Comparison of ENCODE assay signal across 20 cellular contexts in the genomic region with DNA sequence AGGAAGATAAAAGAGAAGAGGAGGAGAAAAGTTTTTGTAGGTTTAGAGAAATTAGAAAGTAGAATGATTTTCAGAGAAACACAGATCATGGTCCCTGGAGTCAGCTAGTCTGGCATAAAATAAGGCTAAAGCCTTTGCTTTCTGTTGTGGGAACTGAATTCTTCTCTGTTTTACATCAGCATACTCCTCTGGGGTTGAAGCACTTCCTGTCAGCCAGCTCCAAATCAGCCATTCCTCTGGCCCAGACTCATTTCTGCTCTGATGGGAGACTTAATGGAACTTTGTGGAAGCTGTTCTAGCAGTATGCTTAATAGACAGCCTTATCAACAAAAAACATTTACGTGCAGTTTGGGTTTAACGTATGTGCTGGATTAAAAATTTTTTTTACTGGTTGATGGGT.
DNase-seq lines count a peak whose midpoint lies in the region; ATAC-seq and TF ChIP-seq lines count a peak whose summit lies in the region.
"Had no signal": no experiment of that assay in that cellular context is flagged by ENCODE, and none has a peak within 500 bp of the region (broad histone marks: within the 10 kb centered on the region; RNA-seq: fewer than 3 reads in every experiment).

No MANE protein-coding gene starts in this region.

- TF ChIP-seq CTCF in fibroblast of pulmonary artery (IDR thresholded peaks at IDR 0.05; ENCODE audit: low read length, missing control alignments) (no peak), PC-3 (conservative IDR thresholded peaks at IDR 0.05; ENCODE audit: low read depth, low read length) (no peak)

- DNase-seq in AG20443 (ENCODE audit: low spot score) = peak; percentile 49
- peak; percentile 60 for DNase-seq in fibroblast of pulmonary artery (ENCODE audit: low read depth)
- DNase-seq in myocyte (ENCODE audit: low read depth) = peak; percentile 4
- DNase-seq in PC-3 = no peak
- DNase-seq in activated CD4-positive, CD25-positive, alpha-beta regulatory T cell treated with anti-CD3 and anti-CD28 coated beads, Interleukin-2, amount 50 U/mL, for 72 hours = no peak
- DNase-seq in NCI-H82 (lab: John Stamatoyannopoulos, UW) = no peak
- DNase-seq in cerebellar cortex (ENCODE audit: low spot score) = no peak
- DNase-seq: activated CD8-positive, alpha-beta T cell treated with anti-CD3 and anti-CD28 coated beads, Interleukin-2, amount 10 ng/mL, durations not matched to agents 7 days and 5 days; activated T-cell treated with anti-CD3 and anti-CD28 coated beads, Interleukin-2, amount 50 U/mL, for 72 hours; CD8-positive, alpha-beta memory T cell; KG1; MV-4-11; NCI-H187; psoas muscle; stimulated activated CD8-positive, alpha-beta memory T cell treated with anti-CD3 and anti-CD28 coated beads, Interleukin-4, amount 100 ng/mL, for 48 hours; T1000 had no signal

- H2AFZ ChIP-seq in PC-3 (ENCODE audit: low read length) = no peak overlapping the region
- H2AFZ ChIP-seq: neural progenitor cell had no signal

- no peaks in the 10 kb centered on the region for H3K9me2 ChIP-seq in PC-3 (replicated peaks; ENCODE audit: low read length)

- no TSS peak for BruUV-seq in PC-3 (replicated peaks; lab: Mats Ljungman, UMichigan)

- H3K9ac ChIP-seq in PC-3 (ENCODE audit: low read length) = no peak overlapping the region
- H3K9ac ChIP-seq: neural progenitor cell had no signal

- no peaks in the 10 kb centered on the region for H3K27me3 ChIP-seq in PC-3 (ENCODE audit: low read length)
- H3K27me3 ChIP-seq: esophagus muscularis mucosa, neural progenitor cell, vagina had no signal

- no peaks in the 10 kb centered on the region for H3K9me3 ChIP-seq in PC-3 (ENCODE audit: low read length)
- H3K9me3 ChIP-seq: esophagus muscularis mucosa, psoas muscle, vagina had no signal

- no peak overlapping the region for H3K27ac ChIP-seq in PC-3 (ENCODE audit: low read length)
- H3K27ac ChIP-seq: esophagus muscularis mucosa, neural progenitor cell, psoas muscle, vagina had no signal

- H3K4me2 ChIP-seq in PC-3 (ENCODE audit: low read length) = no peak overlapping the region
- H3K4me2 ChIP-seq: neural progenitor cell had no signal

- H3K4me1 ChIP-seq in PC-3 (ENCODE audit: insufficient read depth, low read length) = no peaks in the 10 kb centered on the region
- H3K4me1 ChIP-seq: neural progenitor cell, psoas muscle, vagina had no signal

- ATAC-seq in SK-N-SH treated with all-trans-retinoic acid at 6 μM for 48 hours (peak; percentile 74), PC-3 (no peak)
- ATAC-seq: activated CD8-positive, alpha-beta T cell treated with anti-CD3 and anti-CD28 coated beads, Interleukin-2, amount 10 ng/mL, durations not matched to agents 7 days and 5 days; activated T-cell treated with anti-CD3 and anti-CD28 coated beads, Interleukin-2, amount 50 U/mL, for 72 hours; psoas muscle had no signal

- H4K20me1 ChIP-seq in PC-3 (ENCODE audit: low read length) = no peaks in the 10 kb centered on the region

- no peaks in the 10 kb centered on the region for H3F3A ChIP-seq in PC-3 (ENCODE audit: low read length, unreplicated experiment)

- no peak overlapping the region for H3K4me3 ChIP-seq in fibroblast of pulmonary artery (replicated peaks; ENCODE audit: low read depth, low read length)
- H3K4me3 ChIP-seq in PC-3 (ENCODE audit: low read length) = no peak overlapping the region
- H3K4me3 ChIP-seq: esophagus muscularis mucosa, neural progenitor cell, psoas muscle, vagina had no signal

- POLR2A ChIA-PET in PC-3 (lab: Charles Lee; ENCODE audit: unreplicated experiment) = no interaction called here

- intact Hi-C loops in PC-3 (cut with micrococcal nuclease) = no loop called here

- no peaks in the 10 kb centered on the region for H3K79me2 ChIP-seq in PC-3 (ENCODE audit: low read length)

- no peaks in the 10 kb centered on the region for H3K36me3 ChIP-seq in PC-3 (ENCODE audit: low read depth, low read length)
- H3K36me3 ChIP-seq: esophagus muscularis mucosa, neural progenitor cell, vagina had no signal

- CTCF ChIA-PET in PC-3 (lab: Charles Lee) = no interaction called here

TF ChIP-seq in SK-N-SH treated with all-trans-retinoic acid at 6 μM for 48 hours, 23 proteins besides CTCF, POLR2A, EP300 and RAD21:
- TF ChIP-seq PPARA (CRISPR knock-in tag; IDR thresholded peaks at IDR 0.05; ENCODE audit: borderline replicate concordance) (no peak), ZFP30 (CRISPR knock-in tag; IDR thresholded peaks at IDR 0.05) (no peak), TCF4 (CRISPR knock-in tag; IDR thresholded peaks at IDR 0.05; ENCODE audit: borderline replicate concordance) (no peak), ZC3H10 (CRISPR knock-in tag; IDR thresholded peaks at IDR 0.05) (no peak), GLIS3 (CRISPR knock-in tag; IDR thresholded peaks at IDR 0.05) (no peak), SNAI2 (CRISPR knock-in tag; IDR thresholded peaks at IDR 0.05) (no peak), TOX (CRISPR knock-in tag; IDR thresholded peaks at IDR 0.05; ENCODE audit: borderline replicate concordance) (no peak), ISL1 (CRISPR knock-in tag; IDR thresholded peaks at IDR 0.05) (no peak), BACH2 (CRISPR knock-in tag; IDR thresholded peaks at IDR 0.05; ENCODE audit: borderline replicate concordance) (no peak)
- TF ChIP-seq, protein P1, sequence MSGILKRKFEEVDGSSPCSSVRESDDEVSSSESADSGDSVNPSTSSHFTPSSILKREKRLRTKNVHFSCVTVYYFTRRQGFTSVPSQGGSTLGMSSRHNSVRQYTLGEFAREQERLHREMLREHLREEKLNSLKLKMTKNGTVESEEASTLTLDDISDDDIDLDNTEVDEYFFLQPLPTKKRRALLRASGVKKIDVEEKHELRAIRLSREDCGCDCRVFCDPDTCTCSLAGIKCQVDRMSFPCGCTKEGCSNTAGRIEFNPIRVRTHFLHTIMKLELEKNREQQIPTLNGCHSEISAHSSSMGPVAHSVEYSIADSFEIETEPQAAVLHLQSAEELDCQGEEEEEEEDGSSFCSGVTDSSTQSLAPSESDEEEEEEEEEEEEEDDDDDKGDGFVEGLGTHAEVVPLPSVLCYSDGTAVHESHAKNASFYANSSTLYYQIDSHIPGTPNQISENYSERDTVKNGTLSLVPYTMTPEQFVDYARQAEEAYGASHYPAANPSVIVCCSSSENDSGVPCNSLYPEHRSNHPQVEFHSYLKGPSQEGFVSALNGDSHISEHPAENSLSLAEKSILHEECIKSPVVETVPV (CRISPR knock-in tag; IDR thresholded peaks at IDR 0.05) = no peak

Comparison
In these comparisons a context has a peak if more than half of its experiments do, and no peak if none do; other contexts are left out.
1. DNase-seq: peak in AG20443 (single experiment), fibroblast of pulmonary artery (single experiment) and myocyte (single experiment); none in PC-3 (single experiment), activated CD4-positive, CD25-positive, alpha-beta regulatory T cell treated with anti-CD3 and anti-CD28 coated beads, Interleukin-2, amount 50 U/mL, for 72 hours (single experiment), NCI-H82 (single experiment) and cerebellar cortex (single experiment).